In the genomic region with DNA sequence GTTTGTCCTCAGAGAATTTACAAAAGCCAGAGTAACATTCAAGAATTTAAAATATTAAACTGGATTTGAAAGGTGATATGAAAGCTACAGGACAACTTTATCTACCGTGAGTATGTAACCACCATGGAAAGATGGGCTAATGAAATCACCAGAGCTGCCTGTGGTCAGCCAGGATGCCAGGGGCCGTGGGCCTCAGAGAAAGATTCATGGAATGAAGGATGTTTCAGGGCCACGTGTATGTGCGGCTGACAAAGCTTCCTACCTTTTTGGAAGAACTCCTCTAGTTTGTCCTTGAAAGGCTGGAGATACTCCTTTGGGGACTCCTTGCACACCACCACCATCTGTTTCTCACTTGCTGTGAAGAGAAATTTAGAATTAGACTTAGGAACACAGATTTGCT, we compare ENCODE assay signal across 22 cellular contexts.
DNase-seq lines count a peak whose midpoint lies in the region; ATAC-seq, FAIRE-seq and TF ChIP-seq lines count a peak whose summit lies in the region.
"Had no signal": no experiment of that assay in that cellular context is flagged by ENCODE, and none has a peak within 500 bp of the region (broad histone marks: within the 10 kb centered on the region; RNA-seq: fewer than 3 reads in every experiment).

No MANE protein-coding gene starts in this region.

- no peaks in the 10 kb centered on the region for H3K27me3 ChIP-seq in stomach
- H3K27me3 ChIP-seq: BLaER1 treated with 17β-estradiol and CSF1 and Interleukin-3, amounts not matched to agents 10 nM and 100 nM; cardiac muscle cell; foreskin keratinocyte had no signal

- H3K4me1 ChIP-seq in stomach = peaks cover 0 to 15% (median 11%) of the 10 kb centered on the region in 4 donors

- no peak overlapping the region for H3K4me3 Mint-ChIP-seq in activated CD4-positive, alpha-beta T cell treated with anti-CD3 and anti-CD28 coated beads, Interleukin-2, amount 10 ng/mL, durations not matched to agents 24 days and 14 days
- H3K4me3 Mint-ChIP-seq: effector memory CD8-positive, alpha-beta T cell; nephron progenitor cell had no signal

- H3K27ac Mint-ChIP-seq in activated CD4-positive, alpha-beta T cell treated with anti-CD3 and anti-CD28 coated beads, Interleukin-2, amount 10 ng/mL, durations not matched to agents 24 days and 14 days = no peak overlapping the region
- H3K27ac Mint-ChIP-seq: effector memory CD8-positive, alpha-beta T cell; nephron progenitor cell had no signal

- ATAC-seq in SK-N-SH treated with all-trans-retinoic acid at 6 μM for 48 hours = peak; percentile 62
- ATAC-seq: effector memory CD8-positive, alpha-beta T cell had no signal

- no peaks in the 10 kb centered on the region for H3K4me1 Mint-ChIP-seq in activated CD4-positive, alpha-beta T cell treated with anti-CD3 and anti-CD28 coated beads, Interleukin-2, amount 10 ng/mL, durations not matched to agents 24 days and 14 days

- TF ChIP-seq POLR2A in stomach (IDR thresholded peaks at IDR 0.05) = no peak

- no peak for TF ChIP-seq CTCF in fibroblast of villous mesenchyme (IDR thresholded peaks at IDR 0.05; ENCODE audit: insufficient read depth, low read depth, low read length)
- TF ChIP-seq CTCF in stomach (IDR thresholded peaks at IDR 0.05) = no peak

- peaks cover 0 to 25% (median 6%) of the 10 kb centered on the region in 4 donors for H3K36me3 ChIP-seq in stomach
- H3K36me3 ChIP-seq: cardiac muscle cell had no signal

- no peaks in the 10 kb centered on the region for H3K9me3 ChIP-seq in stomach
- H3K9me3 ChIP-seq: BLaER1 treated with 17β-estradiol and CSF1 and Interleukin-3, amounts not matched to agents 10 nM and 100 nM had no signal

- DNase-seq in HCEC 1CT (peak; percentile 47), fibroblast of villous mesenchyme (ENCODE audit: low read depth) (peak; percentile 57), stomach (no peak), NCI-H446 treated with DMSO at 0.1 percent for 48 hours (lab: John Stamatoyannopoulos, UW) (no peak), frontal cortex (ENCODE audit: low spot score in 2 of 2) (no peak), NCI-H1436 treated with DMSO at 0.1 percent for 48 hours (lab: John Stamatoyannopoulos, UW) (no peak)
- DNase-seq in activated CD4-positive, alpha-beta T cell treated with anti-CD3 and anti-CD28 coated beads, Interleukin-2, amount 10 ng/mL, durations not matched to agents 24 days and 14 days = no peak
- DNase-seq: activated CD4-positive, CD25-positive, alpha-beta regulatory T cell treated with anti-CD3 and anti-CD28 coated beads, Interleukin-2, amount 50 U/mL, for 72 hours; activated CD8-positive, alpha-beta memory T cell treated with anti-CD3 and anti-CD28 coated beads, Interleukin-2, amount 50 U/mL, for 48 hours; activated naive CD4-positive, alpha-beta T cell treated with Interleukin-2 at 50 U/mL for 16 hours; DMS 273 treated with DMSO at 0.1 percent for 48 hours; effector memory CD8-positive, alpha-beta T cell; NCI-H2081; NCI-H774; nephron progenitor cell; RPMI8226; substantia nigra; T-helper 2 cell had no signal

- intact Hi-C loops in stomach (cut with DNase I; ENCODE audit: low total_unique reads) = no loop called here
- intact Hi-C loops in activated CD4-positive, alpha-beta T cell treated with anti-CD3 and anti-CD28 coated beads, Interleukin-2, amount 10 ng/mL, durations not matched to agents 24 days and 14 days (cut with micrococcal nuclease) = no loop called here

- no peak overlapping the region for H3K4me3 ChIP-seq in fibroblast of villous mesenchyme (ENCODE audit: low read depth, low read length)
- no peak overlapping the region for H3K4me3 ChIP-seq in stomach
- H3K4me3 ChIP-seq: BLaER1 treated with 17β-estradiol and CSF1 and Interleukin-3, amounts not matched to agents 10 nM and 100 nM; cardiac muscle cell had no signal

- WGBS in stomach, 5 donors = 80 to 87% (median 85%) methylated on average over 4 of the region's 4 CpGs

- peaks cover 3% of the 10 kb centered on the region for H3K27me3 Mint-ChIP-seq in activated CD4-positive, alpha-beta T cell treated with anti-CD3 and anti-CD28 coated beads, Interleukin-2, amount 10 ng/mL, durations not matched to agents 24 days and 14 days

- no peaks in the 10 kb centered on the region for H3K36me3 Mint-ChIP-seq in activated CD4-positive, alpha-beta T cell treated with anti-CD3 and anti-CD28 coated beads, Interleukin-2, amount 10 ng/mL, durations not matched to agents 24 days and 14 days (ENCODE audit: low read depth)

- FAIRE-seq in frontal cortex (lab: Jason Lieb, UNC) = no peak

- no peak for TF ChIP-seq EP300 in stomach (IDR thresholded peaks at IDR 0.05)

- peak overlapping the region in 4 of 5 donors; percentile 15 to 52 (median 34) for H3K27ac ChIP-seq in stomach
- H3K27ac ChIP-seq: BLaER1 treated with 17β-estradiol and CSF1 and Interleukin-3, amounts not matched to agents 10 nM and 100 nM; cardiac muscle cell had no signal

- no peaks in the 10 kb centered on the region for H3K9me3 Mint-ChIP-seq in activated CD4-positive, alpha-beta T cell treated with anti-CD3 and anti-CD28 coated beads, Interleukin-2, amount 10 ng/mL, durations not matched to agents 24 days and 14 days
- H3K9me3 Mint-ChIP-seq: effector memory CD8-positive, alpha-beta T cell had no signal

TF ChIP-seq in SK-N-SH treated with all-trans-retinoic acid at 6 μM for 48 hours, 23 proteins besides CTCF, POLR2A, EP300 and RAD21:
- TF ChIP-seq, protein P1, sequence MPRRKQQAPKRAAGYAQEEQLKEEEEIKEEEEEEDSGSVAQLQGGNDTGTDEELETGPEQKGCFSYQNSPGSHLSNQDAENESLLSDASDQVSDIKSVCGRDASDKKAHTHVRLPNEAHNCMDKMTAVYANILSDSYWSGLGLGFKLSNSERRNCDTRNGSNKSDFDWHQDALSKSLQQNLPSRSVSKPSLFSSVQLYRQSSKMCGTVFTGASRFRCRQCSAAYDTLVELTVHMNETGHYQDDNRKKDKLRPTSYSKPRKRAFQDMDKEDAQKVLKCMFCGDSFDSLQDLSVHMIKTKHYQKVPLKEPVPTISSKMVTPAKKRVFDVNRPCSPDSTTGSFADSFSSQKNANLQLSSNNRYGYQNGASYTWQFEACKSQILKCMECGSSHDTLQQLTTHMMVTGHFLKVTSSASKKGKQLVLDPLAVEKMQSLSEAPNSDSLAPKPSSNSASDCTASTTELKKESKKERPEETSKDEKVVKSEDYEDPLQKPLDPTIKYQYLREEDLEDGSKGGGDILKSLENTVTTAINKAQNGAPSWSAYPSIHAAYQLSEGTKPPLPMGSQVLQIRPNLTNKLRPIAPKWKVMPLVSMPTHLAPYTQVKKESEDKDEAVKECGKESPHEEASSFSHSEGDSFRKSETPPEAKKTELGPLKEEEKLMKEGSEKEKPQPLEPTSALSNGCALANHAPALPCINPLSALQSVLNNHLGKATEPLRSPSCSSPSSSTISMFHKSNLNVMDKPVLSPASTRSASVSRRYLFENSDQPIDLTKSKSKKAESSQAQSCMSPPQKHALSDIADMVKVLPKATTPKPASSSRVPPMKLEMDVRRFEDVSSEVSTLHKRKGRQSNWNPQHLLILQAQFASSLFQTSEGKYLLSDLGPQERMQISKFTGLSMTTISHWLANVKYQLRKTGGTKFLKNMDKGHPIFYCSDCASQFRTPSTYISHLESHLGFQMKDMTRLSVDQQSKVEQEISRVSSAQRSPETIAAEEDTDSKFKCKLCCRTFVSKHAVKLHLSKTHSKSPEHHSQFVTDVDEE (CRISPR knock-in tag; IDR thresholded peaks at IDR 0.05) = no peak
- TF ChIP-seq GLIS3 (CRISPR knock-in tag; IDR thresholded peaks at IDR 0.05) (no peak), ARNTL (CRISPR knock-in tag; IDR thresholded peaks at IDR 0.05; ENCODE audit: borderline replicate concordance, low read depth) (no peak), ZFP3 (CRISPR knock-in tag; IDR thresholded peaks at IDR 0.05) (no peak), ESRRG (CRISPR knock-in tag; IDR thresholded peaks at IDR 0.05) (no peak), SNAI2 (CRISPR knock-in tag; IDR thresholded peaks at IDR 0.05) (no peak)

Comparison
In these comparisons a context has a peak if more than half of its experiments do, and no peak if none do; other contexts are left out.
1. DNase-seq: peak in HCEC 1CT (single experiment) and fibroblast of villous mesenchyme (single experiment); none in stomach (single experiment), NCI-H446 treated with DMSO at 0.1 percent for 48 hours (single experiment), frontal cortex (0 of 2), activated CD4-positive, alpha-beta T cell treated with anti-CD3 and anti-CD28 coated beads, Interleukin-2, amount 10 ng/mL, durations not matched to agents 24 days and 14 days (single experiment) and NCI-H1436 treated with DMSO at 0.1 percent for 48 hours (single experiment).